ENCODE assay signal across 16 cellular contexts in the genomic region with DNA sequence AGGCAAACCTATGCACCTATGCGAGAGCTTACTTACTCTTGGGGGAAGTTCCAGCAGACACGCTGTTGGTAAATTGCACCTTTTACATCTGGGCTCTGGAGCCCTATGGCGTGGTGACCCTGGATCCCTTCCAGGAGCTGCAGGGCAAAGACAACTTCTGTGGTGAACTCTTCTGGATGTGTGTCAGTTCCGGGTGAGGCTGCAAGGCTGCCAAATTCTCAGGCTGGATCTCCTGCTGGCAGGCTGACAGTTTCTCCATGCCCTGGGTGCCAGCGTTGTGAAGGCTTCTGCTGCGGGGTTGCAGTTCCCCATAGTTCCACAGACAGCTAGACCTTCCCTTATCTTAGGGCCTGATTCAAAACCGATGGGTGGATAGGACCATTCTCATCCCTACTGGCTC. TPM values are rescaled to one million over a fixed set of nuclear protein-coding genes. Genes with fewer than 3 reads are reported as not detected.
DNase-seq lines count a peak whose midpoint lies in the region; ATAC-seq, FAIRE-seq and TF ChIP-seq lines count a peak whose summit lies in the region.
"Had no signal": no experiment of that assay in that cellular context is flagged by ENCODE, and none has a peak within 500 bp of the region (broad histone marks: within the 10 kb centered on the region; RNA-seq: fewer than 3 reads in every experiment).

No MANE protein-coding gene starts in this region.

- H3K36me3 ChIP-seq in adrenal gland (replicated peaks in 1 of 2) (no peaks in the 10 kb centered on the region), right lobe of liver (no peaks in the 10 kb centered on the region)
- H3K36me3 ChIP-seq: ovary had no signal

- TF ChIP-seq POLR2A in adrenal gland (IDR thresholded peaks at IDR 0.05) (no peak), right lobe of liver (IDR thresholded peaks at IDR 0.05) (no peak)

- intact Hi-C loops in left cardiac atrium (cut with DNase I) (no loop called here), cardiac septum (cut with DNase I) (no loop called here), adrenal gland (cut with DNase I) (no loop called here), right lobe of liver (cut with DNase I) (no loop called here)

- no peak for FAIRE-seq in D721Med (lab: Jason Lieb, UNC)

- no peaks in the 10 kb centered on the region for H3K27me3 ChIP-seq in adrenal gland
- no peaks in the 10 kb centered on the region for H3K27me3 ChIP-seq in right lobe of liver
- H3K27me3 ChIP-seq: ovary had no signal

- H3K9me3 ChIP-seq in adrenal gland (replicated peaks in 1 of 3) (no peaks in the 10 kb centered on the region), right lobe of liver (no peaks in the 10 kb centered on the region)
- H3K9me3 ChIP-seq: ovary had no signal

- H3K4me3 ChIP-seq in adrenal gland (no peak overlapping the region), right lobe of liver (no peak overlapping the region)
- H3K4me3 ChIP-seq: GM23338, ovary had no signal

- H3K4me1 ChIP-seq in adrenal gland (replicated peaks in 1 of 2) (no peaks in the 10 kb centered on the region), right lobe of liver (peaks cover 0 to 5% (median 2%) of the 10 kb centered on the region in 4 donors)

- H3K27ac ChIP-seq in adrenal gland (no peak overlapping the region), right lobe of liver (peak overlapping the region in 1 of 3 donors; percentile 35)
- H3K27ac ChIP-seq: ovary had no signal

- TF ChIP-seq CTCF in adrenal gland (IDR thresholded peaks at IDR 0.05) (no peak), right lobe of liver (IDR thresholded peaks at IDR 0.05) (no peak), D721Med (IDR thresholded peaks at IDR 0.05; ENCODE audit: insufficient read depth, missing control alignments) (no peak)

- ATAC-seq in left cardiac atrium (peak in 1 of 2 donors; percentile 33), right lobe of liver (peak; percentile 68 to 92 (median 79)), HG03520 (IDR thresholded peaks at IDR 0.05; ENCODE audit: unreplicated experiment) (no peak), GM19395 (IDR thresholded peaks at IDR 0.05; ENCODE audit: unreplicated experiment) (no peak)
- ATAC-seq: GM23338 had no signal

- 62 to 71% (median 69%) methylated on average over 5 to 7 of the region's 7 CpGs for WGBS in adrenal gland, 4 donors
- WGBS in right lobe of liver (ENCODE audit: insufficient coverage, low coverage, low lambda C conversion rate, missing lambda C conversion rate) = 71% methylated on average over 4 of the region's 7 CpGs

- DNase-seq in left cardiac atrium = peak; percentile 20
- no peak for DNase-seq in cardiac septum (ENCODE audit: low spot score)
- DNase-seq in adrenal gland = peak in 6 of 7 donors; percentile 30 to 73 (median 54)
- DNase-seq in right lobe of liver = peak; percentile 48 to 65 (median 63)
- DNase-seq in D721Med (ENCODE audit: insufficient read length, low spot score) = no peak
- DNase-seq in stimulated activated CD8-positive, alpha-beta memory T cell treated with anti-CD3 and anti-CD28 coated beads, Interleukin-4, amount 100 ng/mL, for 48 hours = no peak
- DNase-seq: amniotic stem cell; cerebellar nuclear complex; endodermal cell; NCI-H82; ovary; stimulated activated CD4-positive, alpha-beta T cell treated with anti-CD3 and anti-CD28 coated beads, Interleukin-12 subunit alpha, Interleukin-12 subunit beta, amount 100 ng/mL, for 4 hours; stimulated activated naive CD4-positive, alpha-beta T cell treated with Interleukin-2 at 50 U/mL for 16 hours had no signal

RNA-seq across cellular contexts. Expression of a gene that starts 37.9 kb away (rescaled TPM):
- total RNA-seq in left cardiac atrium (10 to 100 TPM; 20.6 to 25.4 TPM), cardiac septum (19.1 TPM), adrenal gland (10 to 100 TPM; 12.2 to 72.2 (median 28.6) TPM), right lobe of liver (10 to 100 TPM; 18.9 to 26.6 (median 25.1) TPM)
- 10 to 100 TPM; 13.0 to 20.6 (median 16.6) TPM for polyA plus RNA-seq in adrenal gland

RNA-seq across cellular contexts. Expression of a gene that starts 53.5 kb away (rescaled TPM):
- total RNA-seq in left cardiac atrium = not detected
- 0.30 TPM for total RNA-seq in cardiac septum
- total RNA-seq in adrenal gland = not detected
- not detected for polyA plus RNA-seq in adrenal gland
- total RNA-seq in right lobe of liver = under 1 TPM in 3 of 6 experiments, not detected in 3; 0.07 to 0.18 (median 0.09) TPM
- total RNA-seq: endodermal cell, GM23338 had no signal
- polyA plus RNA-seq: GM23338 had no signal

Comparison
In these comparisons a context has a peak if more than half of its experiments do, and no peak if none do; other contexts are left out.
1. DNase-seq: peak in left cardiac atrium (single experiment), adrenal gland (6 of 7) and right lobe of liver (3 of 3); none in cardiac septum (single experiment), D721Med (single experiment) and stimulated activated CD8-positive, alpha-beta memory T cell treated with anti-CD3 and anti-CD28 coated beads, Interleukin-4, amount 100 ng/mL, for 48 hours (single experiment).
2. ATAC-seq: peak in right lobe of liver (4 of 4); none in HG03520 (single experiment) and GM19395 (single experiment).